8 cellular contexts compared by ENCODE assay signal in the genomic region with DNA sequence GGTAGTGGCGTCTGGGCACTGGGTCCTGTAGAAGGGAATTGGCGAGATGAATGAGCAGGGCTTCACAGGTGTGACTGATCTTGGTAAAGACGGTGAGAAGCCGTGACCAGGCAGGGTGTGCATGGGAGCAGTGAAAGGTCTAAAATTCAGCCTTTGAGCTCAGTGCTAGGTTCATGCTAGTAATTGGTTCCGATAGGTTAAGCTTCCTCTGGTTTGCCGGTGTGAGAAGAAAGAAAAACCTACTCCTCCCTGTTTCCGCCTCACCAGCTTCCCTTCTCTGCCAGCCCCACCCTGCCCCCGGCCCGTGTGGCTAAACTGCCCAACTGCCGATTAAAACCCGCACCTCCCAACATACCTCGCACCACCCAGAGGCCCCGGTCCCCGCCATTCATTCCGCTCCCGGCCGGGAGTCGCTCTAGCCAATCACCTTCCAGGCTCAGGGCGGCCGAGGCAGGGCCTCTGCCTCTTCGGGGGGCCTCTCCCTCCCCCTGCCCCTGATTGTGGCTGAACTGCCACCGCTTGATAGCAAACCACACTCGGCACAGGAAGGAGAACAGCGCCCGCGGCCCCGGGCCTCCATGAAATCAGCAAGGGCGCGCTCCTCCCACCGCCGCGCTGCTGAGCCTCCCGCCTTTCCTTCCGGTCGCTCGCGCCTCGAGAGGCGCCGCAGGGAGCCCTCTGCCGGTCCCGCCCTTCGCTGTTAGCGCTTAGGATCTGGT. TPM values are rescaled to one million over a fixed set of nuclear protein-coding genes. Genes with fewer than 3 reads are reported as not detected.
DNase-seq lines count a peak whose midpoint lies in the region; ATAC-seq and TF ChIP-seq lines count a peak whose summit lies in the region.

No MANE protein-coding gene starts in this region.

- H3K36me3 ChIP-seq in esophagus (ENCODE audit: control insufficient read depth in 2 of 2, insufficient read depth in 2 of 2, low read length in 1 of 2): no peaks in the 10 kb centered on the region
- no peaks in the 10 kb centered on the region for H3K36me3 ChIP-seq in mucosa of stomach (ENCODE audit: control insufficient read depth, insufficient read depth, low read length)

- H3K27ac ChIP-seq in esophagus (ENCODE audit: low read depth in 2 of 2, low read length in 1 of 2): peak overlapping the region; percentile 83

- H3K9me3 ChIP-seq in esophagus (ENCODE audit: control insufficient read depth in 2 of 2, insufficient read depth in 1 of 2, low read depth in 1 of 2, low read length in 1 of 2) (no peaks in the 10 kb centered on the region), mucosa of stomach (ENCODE audit: control insufficient read depth, low read length) (no peaks in the 10 kb centered on the region)

- no peak; the same call in 1 of the 2 replicates for TF ChIP-seq RAD21 in Ishikawa (IDR thresholded peaks at IDR 0.05; ENCODE audit: low read depth)

- peak overlapping the region; percentile 87 for H3K9ac ChIP-seq in mucosa of stomach (ENCODE audit: low read length)

- H3K4me3 ChIP-seq in esophagus (ENCODE audit: low read depth in 1 of 2, low read length in 2 of 2) (peak overlapping the region; percentile 51 to 62), mucosa of stomach (ENCODE audit: low read length) (peak overlapping the region; percentile 74)

- H3K4me1 ChIP-seq in esophagus (ENCODE audit: control insufficient read depth in 2 of 2, insufficient read depth in 2 of 2, low read length in 1 of 2): no peaks in the 10 kb centered on the region
- H3K4me1 ChIP-seq in mucosa of stomach (ENCODE audit: control insufficient read depth, insufficient read depth, low read length): peaks cover 14% of the 10 kb centered on the region

- no peaks in the 10 kb centered on the region for H3K27me3 ChIP-seq in esophagus (ENCODE audit: control insufficient read depth in 1 of 2, insufficient read depth in 2 of 2, low read length in 2 of 2)
- no peaks in the 10 kb centered on the region for H3K27me3 ChIP-seq in mucosa of stomach (ENCODE audit: control insufficient read depth, insufficient read depth, low read length)

- ATAC-seq in GM21576 (IDR thresholded peaks at IDR 0.05; ENCODE audit: unreplicated experiment): peak; percentile 65

- TF ChIP-seq EP300 in Ishikawa (IDR thresholded peaks at IDR 0.05; ENCODE audit: borderline replicate concordance): no peak; the same call in 1 of the 2 replicates

- peak; percentile 74 for DNase-seq in DMS114 treated with DMSO at 0.1 percent for 48 hours (lab: John Stamatoyannopoulos, UW; ENCODE audit: unreplicated experiment)
- peak; percentile 97 for DNase-seq in OCI-M1 (lab: John Stamatoyannopoulos, UW)
- peak; percentile 86 for DNase-seq in activated T-cell treated with anti-CD3 and anti-CD28 coated beads for 48 hours (ENCODE audit: low read depth)
- peak; percentile 75 to 76 for DNase-seq in stimulated activated CD8-positive, alpha-beta memory T cell treated with anti-CD3 and anti-CD28 coated beads, Interleukin-7, amount 100 ng/mL, for 1 hour (ENCODE audit: low read depth in 2 of 2)

- 1 to 2% methylated on average over 39 to 44 of the region's 44 CpGs for WGBS in esophagus, 2 donors

TF ChIP-seq in Ishikawa, 13 proteins besides CTCF, POLR2A, EP300 and RAD21:
- 0 out of 2 replicates have a peak, but pooled peaks have one; percentile 19 for TF ChIP-seq CREB1 (IDR thresholded peaks at IDR 0.05; ENCODE audit: low read depth)
- TF ChIP-seq, protein P1, sequence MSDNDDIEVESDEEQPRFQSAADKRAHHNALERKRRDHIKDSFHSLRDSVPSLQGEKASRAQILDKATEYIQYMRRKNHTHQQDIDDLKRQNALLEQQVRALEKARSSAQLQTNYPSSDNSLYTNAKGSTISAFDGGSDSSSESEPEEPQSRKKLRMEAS (IDR thresholded peaks at IDR 0.05): peak; percentile 87
- peak; percentile 82 for TF ChIP-seq YY1 (IDR thresholded peaks at IDR 0.05; ENCODE audit: low read depth)
- TF ChIP-seq EGR1 (IDR thresholded peaks at IDR 0.05): no peak
- TF ChIP-seq TEAD4 (IDR thresholded peaks at IDR 0.05): peak; percentile 63
- peak; percentile 64; the same call in 1 of the 2 replicates for TF ChIP-seq FOXM1 (IDR thresholded peaks at IDR 0.05; ENCODE audit: borderline replicate concordance, low read depth)
- no peak for TF ChIP-seq USF1 (IDR thresholded peaks at IDR 0.05)
- TF ChIP-seq TCF12 (IDR thresholded peaks at IDR 0.05; ENCODE audit: low read depth): peak; percentile 44; the same call in 1 of the 2 replicates
- peak; percentile 64; the same call in 1 of the 2 replicates for TF ChIP-seq ZBTB7A (IDR thresholded peaks at IDR 0.05; ENCODE audit: low read depth)
- TF ChIP-seq TAF1 (IDR thresholded peaks at IDR 0.05; ENCODE audit: low read depth): peak; percentile 92
- TF ChIP-seq, protein P2, sequence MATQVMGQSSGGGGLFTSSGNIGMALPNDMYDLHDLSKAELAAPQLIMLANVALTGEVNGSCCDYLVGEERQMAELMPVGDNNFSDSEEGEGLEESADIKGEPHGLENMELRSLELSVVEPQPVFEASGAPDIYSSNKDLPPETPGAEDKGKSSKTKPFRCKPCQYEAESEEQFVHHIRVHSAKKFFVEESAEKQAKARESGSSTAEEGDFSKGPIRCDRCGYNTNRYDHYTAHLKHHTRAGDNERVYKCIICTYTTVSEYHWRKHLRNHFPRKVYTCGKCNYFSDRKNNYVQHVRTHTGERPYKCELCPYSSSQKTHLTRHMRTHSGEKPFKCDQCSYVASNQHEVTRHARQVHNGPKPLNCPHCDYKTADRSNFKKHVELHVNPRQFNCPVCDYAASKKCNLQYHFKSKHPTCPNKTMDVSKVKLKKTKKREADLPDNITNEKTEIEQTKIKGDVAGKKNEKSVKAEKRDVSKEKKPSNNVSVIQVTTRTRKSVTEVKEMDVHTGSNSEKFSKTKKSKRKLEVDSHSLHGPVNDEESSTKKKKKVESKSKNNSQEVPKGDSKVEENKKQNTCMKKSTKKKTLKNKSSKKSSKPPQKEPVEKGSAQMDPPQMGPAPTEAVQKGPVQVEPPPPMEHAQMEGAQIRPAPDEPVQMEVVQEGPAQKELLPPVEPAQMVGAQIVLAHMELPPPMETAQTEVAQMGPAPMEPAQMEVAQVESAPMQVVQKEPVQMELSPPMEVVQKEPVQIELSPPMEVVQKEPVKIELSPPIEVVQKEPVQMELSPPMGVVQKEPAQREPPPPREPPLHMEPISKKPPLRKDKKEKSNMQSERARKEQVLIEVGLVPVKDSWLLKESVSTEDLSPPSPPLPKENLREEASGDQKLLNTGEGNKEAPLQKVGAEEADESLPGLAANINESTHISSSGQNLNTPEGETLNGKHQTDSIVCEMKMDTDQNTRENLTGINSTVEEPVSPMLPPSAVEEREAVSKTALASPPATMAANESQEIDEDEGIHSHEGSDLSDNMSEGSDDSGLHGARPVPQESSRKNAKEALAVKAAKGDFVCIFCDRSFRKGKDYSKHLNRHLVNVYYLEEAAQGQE (IDR thresholded peaks at IDR 0.05; ENCODE audit: low read depth): no peak

RNA-seq across cellular contexts. Expression of gene NRROS, which starts 7.3 kb away (rescaled TPM):
- under 1 TPM; 0.77 to 0.92 TPM for polyA plus RNA-seq in esophagus

Comparison
In these comparisons a context has a peak if more than half of its experiments do, and no peak if none do; other contexts are left out.
1. Peak in every context shown above with its lines: DNase-seq, ATAC-seq, H3K4me3 ChIP-seq and H3K27ac ChIP-seq.